ENCODE assay signal across 13 cellular contexts in genomic region chr11:63817758-63818498, GRCh38. TPM values are rescaled to one million over a fixed set of nuclear protein-coding genes. Genes with fewer than 3 reads are reported as not detected.
A peak's percentile ranks its signal among the peaks of the same experiment; 100 is the strongest.
DNase-seq lines count a peak whose midpoint lies in the region; ATAC-seq, FAIRE-seq and TF ChIP-seq lines count a peak whose summit lies in the region.
"Had no signal": no experiment of that assay in that cellular context is flagged by ENCODE, and none has a peak within 500 bp of the region (broad histone marks: within the 10 kb centered on the region; RNA-seq: fewer than 3 reads in every experiment).

No MANE protein-coding gene starts in this region.

- H3K36me3 ChIP-seq in Loucy (ENCODE audit: insufficient read depth, low read length) (peaks cover 54% of the 10 kb centered on the region), H1 (ENCODE audit: control insufficient read depth in 2 of 4, insufficient read depth in 4 of 4, low read length in 3 of 4) (peaks cover 45 to 66% (median 59%) of the 10 kb centered on the region in 4 experiments), A673 (ENCODE audit: insufficient read depth, low read length, poor library complexity, severe bottlenecking) (peaks cover 75% of the 10 kb centered on the region)

- H3K27me3 ChIP-seq in Loucy (ENCODE audit: insufficient read depth, low read length, poor library complexity, severe bottlenecking): no peaks in the 10 kb centered on the region
- no peaks in the 10 kb centered on the region for H3K27me3 ChIP-seq in H1 (replicated peaks in 1 of 4; ENCODE audit: control insufficient read depth in 3 of 4, extremely low read depth in 1 of 4, insufficient read depth in 3 of 4, low read length in 3 of 4)
- H3K27me3 ChIP-seq in A673 (replicated peaks; ENCODE audit: insufficient read depth, low read depth, low read length, poor library complexity): no peaks in the 10 kb centered on the region
- H3K27me3 ChIP-seq: BLaER1 treated with 17β-estradiol and CSF1 and Interleukin-3, amounts not matched to agents 10 nM and 100 nM had no signal

- H2BK12ac ChIP-seq in H1 (ENCODE audit: low read depth, low read length): no peak overlapping the region

- TF ChIP-seq RAD21 in H1 (IDR thresholded peaks at IDR 0.05 in 1 of 2, conservative IDR thresholded peaks at IDR 0.05 in 1 of 2; ENCODE audit: low read depth in 2 of 2, low read length in 2 of 2): no peak

- H3K4me3 ChIP-seq in Loucy (ENCODE audit: low read length, poor library complexity, severe bottlenecking) (no peak overlapping the region), H1 (ENCODE audit: extremely low read depth in 1 of 4, insufficient read depth in 2 of 4, low read depth in 3 of 4, low read length in 4 of 4) (no peak overlapping the region), A673 (ENCODE audit: low read depth, low read length, poor library complexity, severe bottlenecking) (no peak overlapping the region)
- H3K4me3 ChIP-seq: BLaER1 treated with 17β-estradiol and CSF1 and Interleukin-3, amounts not matched to agents 10 nM and 100 nM; GM23248 had no signal

- no peak overlapping the region for H2AK5ac ChIP-seq in H1 (ENCODE audit: low read depth, low read length)

- H3K23me2 ChIP-seq in H1 (ENCODE audit: low read depth, low read length): peaks cover 7% of the 10 kb centered on the region; the same call in 1 of the 2 replicates

- no peak overlapping the region for H2BK15ac ChIP-seq in H1 (ENCODE audit: low read length)

- peaks cover 47% of the 10 kb centered on the region for H4K20me1 ChIP-seq in Loucy (ENCODE audit: insufficient read depth, low read length, poor library complexity, severe bottlenecking)
- H4K20me1 ChIP-seq in H1 (replicated peaks in 1 of 2; ENCODE audit: control insufficient read depth in 1 of 2, insufficient read depth in 2 of 2, low read length in 2 of 2): peaks cover 17 to 34% of the 10 kb centered on the region in 2 experiments

- H3K56ac ChIP-seq in H1 (replicated peaks; ENCODE audit: insufficient read length, low read depth, low read length): no peak overlapping the region

- H4K5ac ChIP-seq in H1 (ENCODE audit: insufficient read length, low read depth, low read length): no peak overlapping the region

- H3K9me2 ChIP-seq in Loucy (replicated peaks; ENCODE audit: low read depth, low read length): no peaks in the 10 kb centered on the region

- POLR2A ChIA-PET in H1 (lab: Charles Lee; ENCODE audit: partially characterized antibody): interaction anchor here (0.9 to 9.0 kb wide), 6 partner anchors 10 to 66 kb away, joined by 3 to 85 read pairs (median 3); partner anchors contain the start of gene ZFTA
- POLR2A ChIA-PET in A673 (lab: Charles Lee; ENCODE audit: low non-redundant PET): no interaction called here

- no peak for TF ChIP-seq POLR2A in H1 (IDR thresholded peaks at IDR 0.05; ENCODE audit: control extremely low read depth in 1 of 2, low read depth in 2 of 2, low read length in 2 of 2)

- H3K4me1 ChIP-seq in Loucy (ENCODE audit: insufficient read depth, low read length, poor library complexity, severe bottlenecking): peaks cover 22% of the 10 kb centered on the region
- H3K4me1 ChIP-seq in H1 (replicated peaks in 1 of 4; ENCODE audit: control insufficient read depth in 3 of 4, insufficient read depth in 4 of 4, low read length in 3 of 4): peaks cover 4 to 10% (median 7%) of the 10 kb centered on the region in 4 experiments; a peak in 6 of 7 replicates
- H3K4me1 ChIP-seq in A673 (ENCODE audit: insufficient read depth, low read length, poor library complexity, severe bottlenecking): peaks cover 11% of the 10 kb centered on the region

- BruUV-seq in A673 (replicated peaks; lab: Mats Ljungman, UMichigan): no TSS peak

- no peak overlapping the region for H3K18ac ChIP-seq in H1 (ENCODE audit: extremely low read depth, low read length)

- H3K4me2 ChIP-seq in Loucy (ENCODE audit: low read depth, low read length, poor library complexity, severe bottlenecking) (peak overlapping the region; percentile 20), H1 (ENCODE audit: insufficient read depth in 1 of 2, low read depth in 2 of 2, low read length in 2 of 2) (no peak overlapping the region)

- H2BK120ac ChIP-seq in H1 (replicated peaks; ENCODE audit: low read depth, low read length): no peak overlapping the region

- TF ChIP-seq EP300 in H1 (IDR thresholded peaks at IDR 0.05; ENCODE audit: borderline replicate concordance in 1 of 2, low read depth in 2 of 2, low read length in 2 of 2): no peak

- in situ Hi-C loops in GM13976 (cut with MboI; ENCODE audit: low sequenced_read_pairs, unreplicated experiment): no loop called here

- FAIRE-seq in H1 (lab: Jason Lieb, UNC): no peak

- no peak overlapping the region for H3K14ac ChIP-seq in H1 (ENCODE audit: insufficient read length)

- no peak overlapping the region for H2BK5ac ChIP-seq in H1 (ENCODE audit: low read depth, low read length)

- DNase-seq in GM13976 (ENCODE audit: low spot score): peak; percentile 26
- DNase-seq in H1 (ENCODE audit: low read depth in 1 of 2, low spot score in 2 of 2): no peak
- DNase-seq in A673 (ENCODE audit: low spot score): no peak
- no peak for DNase-seq in mesenteric fat pad (ENCODE audit: low spot score)
- DNase-seq: AML-193; CD4-positive, CD25-positive, alpha-beta regulatory T cell; DMS53; GF-D8; GM23248; H9 had no signal

- intact Hi-C loops in A673 (cut with micrococcal nuclease; ENCODE audit: unreplicated experiment): no loop called here

- no peak for ATAC-seq in GM19351 (IDR thresholded peaks at IDR 0.05; ENCODE audit: unreplicated experiment)

- no peak overlapping the region; the same call in 1 of the 2 replicates for H4K8ac ChIP-seq in H1 (ENCODE audit: extremely low read depth, insufficient read depth, low read length)

- H2BK20ac ChIP-seq in H1 (ENCODE audit: low read length): no peak overlapping the region

- no peak overlapping the region for H2AFZ ChIP-seq in Loucy (ENCODE audit: low read length)
- no peak overlapping the region for H2AFZ ChIP-seq in H1 (ENCODE audit: low read length)
- H2AFZ ChIP-seq: GM23248 had no signal

- WGBS in H1 (ENCODE audit: extremely low coverage in 1 of 2, insufficient coverage in 1 of 2, insufficient read length in 1 of 2, insufficient replicate concordance in 2 of 2, low coverage in 1 of 2, low lambda C conversion rate in 2 of 2, missing lambda C conversion rate in 1 of 2), 2 experiments: 96% methylated on average over 27 of the region's 27 CpGs; no CpG with 5 or more reads in 1 of the 2 experiments

- no peaks in the 10 kb centered on the region; the same call in 1 of the 2 replicates for H3F3A ChIP-seq in Loucy (ENCODE audit: low read depth)

- CTCF ChIA-PET in H1 (lab: Charles Lee; ENCODE audit: partially characterized antibody) (interaction anchor here (1.4 to 4.3 kb wide), 2 partner anchors 12 to 19 kb away, joined by 5 to 17 read pairs; no protein-coding TSS in a partner anchor), A673 (lab: Charles Lee) (no interaction called here)

- no peak for TF ChIP-seq CTCF in GM13976 (IDR thresholded peaks at IDR 0.05; ENCODE audit: borderline replicate concordance, control extremely low read depth, extremely low read depth, insufficient read depth, missing control alignments)
- TF ChIP-seq CTCF in Loucy (conservative IDR thresholded peaks at IDR 0.05; ENCODE audit: low read length): no peak
- TF ChIP-seq CTCF in H1 (IDR thresholded peaks at IDR 0.05; ENCODE audit: control extremely low read depth in 1 of 3, insufficient read depth in 1 of 3, low read depth in 1 of 3, low read length in 3 of 3): no peak
- TF ChIP-seq CTCF in A673 (conservative IDR thresholded peaks at IDR 0.05; ENCODE audit: low read depth, low read length): no peak

- peaks cover 29% of the 10 kb centered on the region for H3K79me1 ChIP-seq in H1 (ENCODE audit: low read depth, low read length)

- peak overlapping the region; percentile 19; the same call in 1 of the 2 replicates for H3K27ac ChIP-seq in H1 (ENCODE audit: low read depth, low read length)
- H3K27ac ChIP-seq in A673 (ENCODE audit: low read depth, low read length, poor library complexity, severe bottlenecking): no peak overlapping the region
- H3K27ac ChIP-seq: BLaER1 treated with 17β-estradiol and CSF1 and Interleukin-3, amounts not matched to agents 10 nM and 100 nM; GM23248 had no signal

- H3K79me2 ChIP-seq in Loucy (ENCODE audit: insufficient read depth, low read length) (peaks cover 60% of the 10 kb centered on the region), H1 (ENCODE audit: control insufficient read depth in 1 of 2, insufficient read depth in 2 of 2, low read length in 2 of 2) (peaks cover 16 to 45% of the 10 kb centered on the region in 2 experiments)

- H3K9me3 ChIP-seq in Loucy (ENCODE audit: insufficient read depth, low read depth, low read length): no peaks in the 10 kb centered on the region
- no peaks in the 10 kb centered on the region for H3K9me3 ChIP-seq in H1 (ENCODE audit: insufficient read depth in 2 of 2, low read depth in 1 of 2, low read length in 1 of 2)
- H3K9me3 ChIP-seq in A673 (ENCODE audit: low read depth, low read length, poor library complexity, severe bottlenecking): no peaks in the 10 kb centered on the region
- H3K9me3 ChIP-seq: BLaER1 treated with 17β-estradiol and CSF1 and Interleukin-3, amounts not matched to agents 10 nM and 100 nM had no signal

- H3K9ac ChIP-seq in Loucy (ENCODE audit: low read depth, low read length, poor library complexity, severe bottlenecking) (no peak overlapping the region), H1 (replicated peaks in 1 of 4; ENCODE audit: extremely low read depth in 1 of 4, low read depth in 3 of 4, low read length in 3 of 4) (no peak overlapping the region)
- H3K9ac ChIP-seq: GM23248 had no signal

- H4K91ac ChIP-seq in H1 (replicated peaks; ENCODE audit: insufficient read length, low read length): no peak overlapping the region

- no peak overlapping the region for H3K4ac ChIP-seq in H1 (replicated peaks; ENCODE audit: insufficient read length, low read depth, low read length)

- no peak overlapping the region for H3K23ac ChIP-seq in H1 (ENCODE audit: insufficient read length)

RNA-seq across cellular contexts. Expression of gene SPINDOC, which starts 4.7 kb away (rescaled TPM):
- 99.7 and 104 TPM in 2 replicates for total RNA-seq in H1 (2021; fragmentation: NEBNext Ultra II Directional; extraction: Animal tissue kit (Norgen Biotek cat#: 25700))
- 78.7 and 112 TPM in 2 replicates for polyA plus RNA-seq in H1 (2011; rRNA removed)
- polyA plus RNA-seq in H1 (2011; cell fraction: cytosol; rRNA removed): 111 TPM
- polyA plus RNA-seq in H1 (2011; cell fraction: nucleus; rRNA removed): 95.2 TPM
- polyA plus RNA-seq in H1 (2012, experiment 1 of 2): 78.1 to 103 TPM (median 96.8 TPM) in 4 replicates
- 96.2 TPM for polyA plus RNA-seq in H1 (2012, experiment 2 of 2)
- polyA plus RNA-seq in H1 (2013, experiment 1 of 2): 70.5 TPM
- polyA plus RNA-seq in H1 (2013, experiment 2 of 2): 71.0 TPM
- polyA minus RNA-seq in H1 (2011; rRNA and poly(A)+ RNA removed): 17.8 and 20.3 TPM in 2 replicates
- polyA minus RNA-seq in H1 (2011; cell fraction: cytosol; rRNA and poly(A)+ RNA removed): 41.1 TPM
- 32.2 TPM for polyA minus RNA-seq in H1 (2011; cell fraction: nucleus; rRNA and poly(A)+ RNA removed)
- total RNA-seq in A673 (2021) (91.1 and 94.5 TPM in 2 replicates), mesenteric fat pad (16.2 TPM)

RNA-seq across cellular contexts. Expression of gene MARK2, which starts 21.0 kb away (rescaled TPM):
- 56.5 and 58.5 TPM in 2 replicates for total RNA-seq in H1 (2021; fragmentation: NEBNext Ultra II Directional; extraction: Animal tissue kit (Norgen Biotek cat#: 25700))
- polyA plus RNA-seq in H1 (2011; rRNA removed): 19.3 and 24.4 TPM in 2 replicates
- 18.1 TPM for polyA plus RNA-seq in H1 (2011; cell fraction: cytosol; rRNA removed)
- 32.7 TPM for polyA plus RNA-seq in H1 (2011; cell fraction: nucleus; rRNA removed)
- 29.2 to 30.7 TPM (median 29.5 TPM) in 4 replicates for polyA plus RNA-seq in H1 (2012, experiment 1 of 2)
- polyA plus RNA-seq in H1 (2012, experiment 2 of 2): 25.5 TPM
- polyA plus RNA-seq in H1 (2013, experiment 1 of 2): 30.7 TPM
- 28.7 TPM for polyA plus RNA-seq in H1 (2013, experiment 2 of 2)
- polyA minus RNA-seq in H1 (2011; rRNA and poly(A)+ RNA removed): 22.4 and 28.2 TPM in 2 replicates
- polyA minus RNA-seq in H1 (2011; cell fraction: cytosol; rRNA and poly(A)+ RNA removed): 38.7 TPM
- 28.2 TPM for polyA minus RNA-seq in H1 (2011; cell fraction: nucleus; rRNA and poly(A)+ RNA removed)
- total RNA-seq in A673 (2021) (54.9 and 61.7 TPM in 2 replicates), mesenteric fat pad (32.2 TPM)

RNA-seq across cellular contexts. Expression of gene ZFTA, which starts 49.4 kb away (rescaled TPM):
- total RNA-seq in H1 (2021; fragmentation: NEBNext Ultra II Directional; extraction: Animal tissue kit (Norgen Biotek cat#: 25700)): 33.8 and 34.0 TPM in 2 replicates
- polyA plus RNA-seq in H1 (2011; rRNA removed): 9.5 and 15.4 TPM in 2 replicates
- polyA plus RNA-seq in H1 (2011; cell fraction: cytosol; rRNA removed): 14.8 TPM
- polyA plus RNA-seq in H1 (2011; cell fraction: nucleus; rRNA removed): 45.1 TPM
- polyA plus RNA-seq in H1 (2012, experiment 1 of 2): 17.3 to 20.0 TPM (median 18.4 TPM) in 4 replicates
- 16.2 TPM for polyA plus RNA-seq in H1 (2012, experiment 2 of 2)
- 18.1 TPM for polyA plus RNA-seq in H1 (2013, experiment 1 of 2)
- polyA plus RNA-seq in H1 (2013, experiment 2 of 2): 18.9 TPM
- 7.3 and 9.4 TPM in 2 replicates for polyA minus RNA-seq in H1 (2011; rRNA and poly(A)+ RNA removed)
- polyA minus RNA-seq in H1 (2011; cell fraction: cytosol; rRNA and poly(A)+ RNA removed): 18.9 TPM
- polyA minus RNA-seq in H1 (2011; cell fraction: nucleus; rRNA and poly(A)+ RNA removed): 50.1 TPM
- 32.4 and 36.1 TPM in 2 replicates for total RNA-seq in A673 (2021)
- 15.3 TPM for total RNA-seq in mesenteric fat pad
